8 cellular contexts compared by ENCODE assay signal in the genomic region with DNA sequence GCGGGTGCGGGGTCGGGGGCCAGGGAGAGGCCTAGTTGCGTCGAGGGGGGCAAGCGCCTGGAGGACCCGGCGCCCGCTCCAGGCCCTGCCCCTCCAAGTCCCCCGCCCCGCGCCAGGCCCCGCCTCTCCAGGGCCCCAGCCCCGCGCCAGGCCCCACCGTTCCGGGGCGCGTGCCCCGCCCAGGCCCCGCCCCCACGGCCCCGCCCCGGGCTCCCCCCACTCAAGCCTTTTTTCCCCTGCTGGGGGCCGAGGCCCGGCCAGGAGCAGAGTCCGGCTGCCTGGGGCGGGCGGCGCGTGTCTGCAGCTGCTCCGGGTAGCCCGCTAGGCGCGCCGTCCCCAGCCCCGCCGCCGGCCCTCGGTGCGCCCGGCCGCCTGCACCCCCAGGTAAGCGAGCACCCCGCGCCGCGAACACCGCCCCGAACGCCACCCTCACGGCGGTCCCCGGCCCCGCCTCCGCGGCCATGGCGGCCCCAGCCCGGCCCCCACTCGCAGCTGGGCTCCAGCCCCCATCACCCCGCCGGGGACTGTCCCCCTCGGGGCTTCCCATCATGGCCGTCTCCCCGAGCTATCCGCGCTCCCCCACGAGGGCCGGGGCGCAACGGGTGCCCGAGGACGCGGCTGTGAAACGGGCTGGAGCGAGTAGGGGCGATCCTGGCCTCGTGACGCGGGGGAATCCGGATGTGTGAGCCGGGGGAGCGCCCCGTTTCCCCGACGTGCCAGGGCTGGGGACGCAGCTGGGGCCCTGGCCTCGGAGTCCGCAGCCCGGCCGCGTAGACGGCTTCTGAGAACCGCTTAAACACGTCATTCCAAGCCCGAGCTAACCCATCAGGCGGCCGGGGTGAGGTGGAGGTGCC. TPM values are rescaled to one million over a fixed set of nuclear protein-coding genes. Genes with fewer than 3 reads are reported as not detected.
DNase-seq lines count a peak whose midpoint lies in the region; ATAC-seq and TF ChIP-seq lines count a peak whose summit lies in the region.

Gene CERS4 (plus strand): TSS at position 260 of the 854 bp plus-strand sequence. CDS start 41,707 bp downstream, outside the sequence.

- H4K20me1 ChIP-seq in OCI-LY3 (ENCODE audit: insufficient read depth, low read length) = peaks cover 23% of the 10 kb centered on the region

- H3K36me3 Mint-ChIP-seq in activated T-helper 1 cell treated with anti-CD3 and anti-CD28 coated beads, Interleukin-12 subunit alpha, Interleukin-12 subunit beta, Interleukin-2, Interleukin-4 antibody, amounts not matched to agents 30 ng/mL and 10 ng/mL and 1 ng/mL, durations not matched to agents 14 hours and 24 hours and 36 hours (ENCODE audit: low read depth) = peaks cover 18% of the 10 kb centered on the region
- no peaks in the 10 kb centered on the region for H3K36me3 Mint-ChIP-seq in natural killer cell
- peaks cover 29% of the 10 kb centered on the region for H3K36me3 Mint-ChIP-seq in stimulated activated memory B cell treated with anti-CD40 and anti-IgM and Interleukin-4, amounts not matched to agents 10 μg/mL and 1 μg/mL and 100 μg/mL, for 72 hours

- peak within 1 kb of the TSS; percentile 87 for H3K27ac Mint-ChIP-seq in activated T-helper 1 cell treated with anti-CD3 and anti-CD28 coated beads, Interleukin-12 subunit alpha, Interleukin-12 subunit beta, Interleukin-2, Interleukin-4 antibody, amounts not matched to agents 30 ng/mL and 10 ng/mL and 1 ng/mL, durations not matched to agents 14 hours and 24 hours and 36 hours
- peak within 1 kb of the TSS; percentile 97 to 100 for H3K27ac Mint-ChIP-seq in natural killer cell
- H3K27ac Mint-ChIP-seq in stimulated activated memory B cell treated with anti-CD40 and anti-IgM and Interleukin-4, amounts not matched to agents 10 μg/mL and 1 μg/mL and 100 μg/mL, for 72 hours = peak within 1 kb of the TSS; percentile 95

- DNase-seq in NOMO-1 (lab: John Stamatoyannopoulos, UW; ENCODE audit: unreplicated experiment in 2 of 2) = peak; percentile 33 to 44
- DNase-seq in NOMO-1 treated with dmso at 0.1 percent for 144 hours (lab: John Stamatoyannopoulos, UW; ENCODE audit: unreplicated experiment) = no peak
- DNase-seq in activated T-helper 1 cell treated with anti-CD3 and anti-CD28 coated beads, Interleukin-12 subunit alpha, Interleukin-12 subunit beta, Interleukin-2, Interleukin-4 antibody, amounts not matched to agents 30 ng/mL and 10 ng/mL and 1 ng/mL, durations not matched to agents 14 hours and 24 hours and 36 hours (ENCODE audit: low spot score) = peak; percentile 76
- peak; percentile 65 for DNase-seq in fibroblast of pulmonary artery (ENCODE audit: low read depth)
- peak; percentile 88 for DNase-seq in natural killer cell

- H2AFZ ChIP-seq in OCI-LY3 (ENCODE audit: low read depth, low read length) = peak within 1 kb of the TSS; percentile 34; the same call in 1 of the 2 replicates

- no peaks in the 10 kb centered on the region for H3K9me3 ChIP-seq in OCI-LY3 (ENCODE audit: insufficient read depth, low read length)

- peaks cover 22% of the 10 kb centered on the region for H3K4me1 Mint-ChIP-seq in activated T-helper 1 cell treated with anti-CD3 and anti-CD28 coated beads, Interleukin-12 subunit alpha, Interleukin-12 subunit beta, Interleukin-2, Interleukin-4 antibody, amounts not matched to agents 30 ng/mL and 10 ng/mL and 1 ng/mL, durations not matched to agents 14 hours and 24 hours and 36 hours (ENCODE audit: low read depth)
- peaks cover 27 to 47% of the 10 kb centered on the region in 2 donors for H3K4me1 Mint-ChIP-seq in natural killer cell
- peaks cover 75% of the 10 kb centered on the region for H3K4me1 Mint-ChIP-seq in stimulated activated memory B cell treated with anti-CD40 and anti-IgM and Interleukin-4, amounts not matched to agents 10 μg/mL and 1 μg/mL and 100 μg/mL, for 72 hours

- peak within 1 kb of the TSS; percentile 92 for H3K4me2 ChIP-seq in OCI-LY3 (ENCODE audit: low read length)

- H3K27ac ChIP-seq in OCI-LY3 (ENCODE audit: low read length) = peak within 1 kb of the TSS; percentile 64

- H3K36me3 ChIP-seq in OCI-LY3 (replicated peaks; ENCODE audit: low read depth, low read length) = peaks cover 11% of the 10 kb centered on the region

- H3K4me3 ChIP-seq in OCI-LY3 (ENCODE audit: low read length) (peak within 1 kb of the TSS; percentile 86), fibroblast of pulmonary artery (replicated peaks; ENCODE audit: low read depth, low read length) (peak within 1 kb of the TSS; percentile 68)

- TF ChIP-seq CTCF in OCI-LY3 (IDR thresholded peaks at IDR 0.05; ENCODE audit: low read depth, low read length) = no peak
- TF ChIP-seq CTCF in fibroblast of pulmonary artery (IDR thresholded peaks at IDR 0.05; ENCODE audit: low read length, missing control alignments) = no peak
- TF ChIP-seq CTCF in natural killer cell (IDR thresholded peaks at IDR 0.05) = no peak

- H3K27me3 Mint-ChIP-seq in activated T-helper 1 cell treated with anti-CD3 and anti-CD28 coated beads, Interleukin-12 subunit alpha, Interleukin-12 subunit beta, Interleukin-2, Interleukin-4 antibody, amounts not matched to agents 30 ng/mL and 10 ng/mL and 1 ng/mL, durations not matched to agents 14 hours and 24 hours and 36 hours (ENCODE audit: insufficient read depth) = peaks cover 5% of the 10 kb centered on the region
- no peaks in the 10 kb centered on the region for H3K27me3 Mint-ChIP-seq in natural killer cell (ENCODE audit: low read depth in 2 of 2)
- no peaks in the 10 kb centered on the region for H3K27me3 Mint-ChIP-seq in stimulated activated memory B cell treated with anti-CD40 and anti-IgM and Interleukin-4, amounts not matched to agents 10 μg/mL and 1 μg/mL and 100 μg/mL, for 72 hours

- intact Hi-C loops in activated T-helper 1 cell treated with anti-CD3 and anti-CD28 coated beads, Interleukin-12 subunit alpha, Interleukin-12 subunit beta, Interleukin-2, Interleukin-4 antibody, amounts not matched to agents 30 ng/mL and 10 ng/mL and 1 ng/mL, durations not matched to agents 14 hours and 24 hours and 36 hours (cut with micrococcal nuclease) = loop anchor here (1.0 to 2.0 kb wide), 3 partner anchors 15 to 51 kb away; no protein-coding TSS in a partner anchor
- intact Hi-C loops in natural killer cell (cut with micrococcal nuclease) = loop anchor here (1.0 to 5.0 kb wide), 3 partner anchors 16 to 52 kb away; no protein-coding TSS in a partner anchor

- peak within 1 kb of the TSS; percentile 91 for H3K9ac ChIP-seq in OCI-LY3 (ENCODE audit: low read length)

- H3K4me1 ChIP-seq in OCI-LY3 (ENCODE audit: low read length) = peaks cover 18% of the 10 kb centered on the region

- H3K9me3 Mint-ChIP-seq in activated T-helper 1 cell treated with anti-CD3 and anti-CD28 coated beads, Interleukin-12 subunit alpha, Interleukin-12 subunit beta, Interleukin-2, Interleukin-4 antibody, amounts not matched to agents 30 ng/mL and 10 ng/mL and 1 ng/mL, durations not matched to agents 14 hours and 24 hours and 36 hours = no peaks in the 10 kb centered on the region
- H3K9me3 Mint-ChIP-seq in natural killer cell = no peaks in the 10 kb centered on the region
- no peaks in the 10 kb centered on the region for H3K9me3 Mint-ChIP-seq in stimulated activated memory B cell treated with anti-CD40 and anti-IgM and Interleukin-4, amounts not matched to agents 10 μg/mL and 1 μg/mL and 100 μg/mL, for 72 hours

- H3K79me2 ChIP-seq in OCI-LY3 (ENCODE audit: low read length) = peaks cover 39% of the 10 kb centered on the region

- ATAC-seq in HG03045 (IDR thresholded peaks at IDR 0.05; ENCODE audit: unreplicated experiment) (peak; percentile 63), natural killer cell (peak; percentile 79 to 92 (median 81))
- ATAC-seq in stimulated activated memory B cell treated with anti-CD40 and anti-IgM and Interleukin-4, amounts not matched to agents 10 μg/mL and 1 μg/mL and 100 μg/mL, for 72 hours = peak; percentile 92

- peak within 1 kb of the TSS; percentile 88 for H3K4me3 Mint-ChIP-seq in activated T-helper 1 cell treated with anti-CD3 and anti-CD28 coated beads, Interleukin-12 subunit alpha, Interleukin-12 subunit beta, Interleukin-2, Interleukin-4 antibody, amounts not matched to agents 30 ng/mL and 10 ng/mL and 1 ng/mL, durations not matched to agents 14 hours and 24 hours and 36 hours
- H3K4me3 Mint-ChIP-seq in natural killer cell = peak within 1 kb of the TSS; percentile 92
- peak within 1 kb of the TSS; percentile 95 for H3K4me3 Mint-ChIP-seq in stimulated activated memory B cell treated with anti-CD40 and anti-IgM and Interleukin-4, amounts not matched to agents 10 μg/mL and 1 μg/mL and 100 μg/mL, for 72 hours

- no peaks in the 10 kb centered on the region for H3K27me3 ChIP-seq in OCI-LY3 (ENCODE audit: low read depth, low read length)

RNA-seq across cellular contexts. Expression of gene CERS4, which starts in this region (rescaled TPM):
- total RNA-seq in activated T-helper 1 cell treated with anti-CD3 and anti-CD28 coated beads, Interleukin-12 subunit alpha, Interleukin-12 subunit beta, Interleukin-2, Interleukin-4 antibody, amounts not matched to agents 30 ng/mL and 10 ng/mL and 1 ng/mL, durations not matched to agents 14 hours and 24 hours and 36 hours = 26.4 and 29.7 TPM in 2 replicates
- total RNA-seq in natural killer cell = 10 to 100 TPM; 50.0 to 70.8 (median 69.8) TPM
